8 cellular contexts compared by ENCODE assay signal in genomic region chr1:1359668-1360468, GRCh38. TPM values are rescaled to one million over a fixed set of nuclear protein-coding genes. Genes with fewer than 3 reads are reported as not detected.
DNase-seq lines count a peak whose midpoint lies in the region; ATAC-seq and TF ChIP-seq lines count a peak whose summit lies in the region.

No MANE protein-coding gene starts in this region.

- no peak for TF ChIP-seq CTCF in mucosa of descending colon (IDR thresholded peaks at IDR 0.05)
- no peak for TF ChIP-seq CTCF in upper lobe of right lung (IDR thresholded peaks at IDR 0.05)

- H3K4me3 ChIP-seq in mucosa of descending colon, result no peak overlapping the region
- H3K4me3 ChIP-seq in upper lobe of right lung, result no peak overlapping the region

- peaks cover 13% of the 10 kb centered on the region for H3K27me3 ChIP-seq in upper lobe of right lung

- H3K36me3 ChIP-seq in mucosa of descending colon (ENCODE audit: low read depth), result no peaks in the 10 kb centered on the region
- no peaks in the 10 kb centered on the region for H3K36me3 ChIP-seq in upper lobe of right lung

- no peaks in the 10 kb centered on the region for H3K36me3 Mint-ChIP-seq in T-helper 1 cell treated with Interleukin-12 subunit alpha and Interleukin-12 subunit beta and Interleukin-4 antibody, amounts not matched to agents 30 μg/mL and 1 μg/mL, for 36 hours (ENCODE audit: low read depth)

- H3K27ac Mint-ChIP-seq in T-helper 1 cell treated with Interleukin-12 subunit alpha and Interleukin-12 subunit beta and Interleukin-4 antibody, amounts not matched to agents 30 μg/mL and 1 μg/mL, for 36 hours, result peak overlapping the region; percentile 15

- H3K9me3 ChIP-seq in mucosa of descending colon (no peaks in the 10 kb centered on the region), upper lobe of right lung (no peaks in the 10 kb centered on the region)

- intact Hi-C loops in mucosa of descending colon (cut with DNase I, micrococcal nuclease), result no loop called here
- intact Hi-C loops in upper lobe of right lung (cut with DNase I), result no loop called here

- no peaks in the 10 kb centered on the region for H3K9me3 Mint-ChIP-seq in T-helper 1 cell treated with Interleukin-12 subunit alpha and Interleukin-12 subunit beta and Interleukin-4 antibody, amounts not matched to agents 30 μg/mL and 1 μg/mL, for 36 hours

- ATAC-seq in mucosa of descending colon, result no peak
- no peak for ATAC-seq in upper lobe of right lung

- peaks cover 6% of the 10 kb centered on the region for H3K4me1 Mint-ChIP-seq in T-helper 1 cell treated with Interleukin-12 subunit alpha and Interleukin-12 subunit beta and Interleukin-4 antibody, amounts not matched to agents 30 μg/mL and 1 μg/mL, for 36 hours (ENCODE audit: low read depth)

- H3K4me3 Mint-ChIP-seq in T-helper 1 cell treated with Interleukin-12 subunit alpha and Interleukin-12 subunit beta and Interleukin-4 antibody, amounts not matched to agents 30 μg/mL and 1 μg/mL, for 36 hours, result no peak overlapping the region

- peak overlapping the region; percentile 81 for H3K27ac ChIP-seq in upper lobe of right lung

- H3K4me1 ChIP-seq in mucosa of descending colon (ENCODE audit: low read depth) (peaks cover 7% of the 10 kb centered on the region), upper lobe of right lung (peaks cover 20% of the 10 kb centered on the region)

- peaks cover 10% of the 10 kb centered on the region for H3K27me3 Mint-ChIP-seq in T-helper 1 cell treated with Interleukin-12 subunit alpha and Interleukin-12 subunit beta and Interleukin-4 antibody, amounts not matched to agents 30 μg/mL and 1 μg/mL, for 36 hours (ENCODE audit: low read depth)

- DNase-seq in T-helper 1 cell, result no peak
- peak; percentile 80 for DNase-seq in dedifferentiated amniotic fluid mesenchymal stem cell (ENCODE audit: extremely low spot score)
- peak in 2 of 3 donors; percentile 34 to 48 for DNase-seq in mucosa of descending colon
- peak; percentile 68 for DNase-seq in upper lobe of right lung
- DNase-seq in HuH-7 (ENCODE audit: low spot score), result no peak
- DNase-seq in NCI-H526 (lab: John Stamatoyannopoulos, UW), result no peak
- DNase-seq in NCI-H446 treated with DMSO at 0.1 percent for 48 hours (lab: John Stamatoyannopoulos, UW), result no peak

RNA-seq across cellular contexts. Expression of gene MXRA8, which starts 1.5 kb away (rescaled TPM):
- total RNA-seq in mucosa of descending colon (10 to 100 TPM in 2 of 3 donors, 1 to 10 TPM in 1; 6.8 to 62.1 (median 20.8) TPM), upper lobe of right lung (66.3 TPM)

RNA-seq across cellular contexts. Expression of gene DVL1, which starts 10.7 kb away (rescaled TPM):
- total RNA-seq in mucosa of descending colon (10 to 100 TPM; 51.7 to 95.3 (median 73.1) TPM), upper lobe of right lung (66.0 TPM)

RNA-seq across cellular contexts. Expression of gene AURKAIP1, which starts 15.1 kb away (rescaled TPM):
- total RNA-seq in mucosa of descending colon, result 100 to 1,000 TPM; 150 to 180 (median 177) TPM
- 92.1 TPM for total RNA-seq in upper lobe of right lung

RNA-seq across cellular contexts. Expression of gene TAS1R3, which starts 28.8 kb away (rescaled TPM):
- total RNA-seq in mucosa of descending colon (1 to 10 TPM in 1 of 3 donors, under 1 TPM in 2; 0.57 to 1.1 (median 0.96) TPM), upper lobe of right lung (0.32 TPM)

RNA-seq across cellular contexts. Expression of gene CPTP, which starts 35.3 kb away (rescaled TPM):
- 10 to 100 TPM; 41.2 to 77.9 (median 55.5) TPM for total RNA-seq in mucosa of descending colon
- 20.4 TPM for total RNA-seq in upper lobe of right lung

Comparison
In these comparisons a context has a peak if more than half of its experiments do, and no peak if none do; other contexts are left out.
1. DNase-seq: peak in dedifferentiated amniotic fluid mesenchymal stem cell (single experiment), mucosa of descending colon (2 of 3) and upper lobe of right lung (single experiment); none in T-helper 1 cell (0 of 5), HuH-7 (single experiment), NCI-H526 (0 of 2) and NCI-H446 treated with DMSO at 0.1 percent for 48 hours (single experiment).